Comparison of ENCODE assay signal across 17 cellular contexts in the genomic region with DNA sequence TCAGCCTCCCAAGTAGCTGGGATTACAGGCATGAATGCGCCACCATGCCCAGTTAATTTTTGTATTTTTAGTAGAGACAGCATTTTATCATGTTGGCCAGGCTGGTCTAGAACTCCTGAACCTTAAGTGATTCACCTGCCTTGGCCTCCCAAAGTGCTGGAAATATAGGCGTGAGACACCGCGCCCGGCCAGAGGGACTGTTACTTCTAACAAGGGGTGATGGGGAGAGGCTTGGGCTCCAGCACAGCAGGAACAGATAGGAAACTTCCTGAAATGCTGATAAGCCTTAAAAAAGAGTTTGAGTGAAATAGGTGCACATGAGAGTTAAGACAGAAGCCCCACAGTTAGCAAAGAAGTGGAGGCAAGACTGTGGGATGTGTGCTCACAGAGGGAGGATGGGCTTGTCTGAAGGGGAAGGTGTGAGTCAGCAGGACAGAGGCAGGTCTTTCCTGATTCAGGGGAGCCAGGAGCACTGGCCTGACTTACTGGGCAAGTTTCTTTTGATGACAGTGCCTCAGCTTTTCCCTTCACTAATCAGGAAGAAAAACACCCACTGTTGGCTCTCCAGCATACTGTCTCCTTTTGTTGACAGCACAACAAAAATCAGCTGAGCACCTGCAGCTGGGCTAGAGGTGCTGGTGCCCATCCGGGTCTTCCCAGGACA.
DNase-seq lines count a peak whose midpoint lies in the region; ATAC-seq and TF ChIP-seq lines count a peak whose summit lies in the region.
"Had no signal": no experiment of that assay in that cellular context is flagged by ENCODE, and none has a peak within 500 bp of the region (broad histone marks: within the 10 kb centered on the region; RNA-seq: fewer than 3 reads in every experiment).

No MANE protein-coding gene starts in this region.

- TF ChIP-seq POLR2A in suprapubic skin (IDR thresholded peaks at IDR 0.05) (no peak), tibial nerve (IDR thresholded peaks at IDR 0.05) (no peak)

- H3K4me1 ChIP-seq in RWPE2 (ENCODE audit: insufficient read depth, poor library complexity, severe bottlenecking) (no peaks in the 10 kb centered on the region), foreskin keratinocyte (no peaks in the 10 kb centered on the region), suprapubic skin (peaks cover 2% of the 10 kb centered on the region), tibial nerve (no peaks in the 10 kb centered on the region)
- H3K4me1 ChIP-seq: lower lobe of right lung had no signal

- H3K27me3 ChIP-seq in RWPE2 (ENCODE audit: insufficient read depth, poor library complexity, severe bottlenecking) (no peaks in the 10 kb centered on the region), foreskin keratinocyte (peaks cover 3% of the 10 kb centered on the region), suprapubic skin (no peaks in the 10 kb centered on the region), tibial nerve (no peaks in the 10 kb centered on the region)
- H3K27me3 ChIP-seq: BLaER1 treated with 17β-estradiol and CSF1 and Interleukin-3, amounts not matched to agents 10 nM and 100 nM; ovary had no signal

- H3K9me3 ChIP-seq in RWPE2 (ENCODE audit: severe bottlenecking) (no peaks in the 10 kb centered on the region), suprapubic skin (no peaks in the 10 kb centered on the region), tibial nerve (peaks cover 0 to 16% (median 0%) of the 10 kb centered on the region in 4 donors)
- H3K9me3 ChIP-seq: lower lobe of right lung, ovary had no signal

- no peak for TF ChIP-seq CTCF in RWPE2 (IDR thresholded peaks at IDR 0.05; ENCODE audit: poor library complexity, severe bottlenecking)
- no peak for TF ChIP-seq CTCF in foreskin keratinocyte (conservative IDR thresholded peaks at IDR 0.05)
- no peak for TF ChIP-seq CTCF in suprapubic skin (IDR thresholded peaks at IDR 0.05)
- TF ChIP-seq CTCF in tibial nerve (IDR thresholded peaks at IDR 0.05), result no peak

- TF ChIP-seq EP300 in suprapubic skin (IDR thresholded peaks at IDR 0.05) (no peak), tibial nerve (IDR thresholded peaks at IDR 0.05) (no peak)

- WGBS in suprapubic skin, result 87% methylated on average over 6 of the region's 6 CpGs
- 88 to 93% methylated on average over 6 of the region's 6 CpGs for WGBS in tibial nerve, 2 donors

- ATAC-seq in RWPE2 (ENCODE audit: low read depth) (peak; percentile 87), foreskin keratinocyte (peak; percentile 96), HG03159 (IDR thresholded peaks at IDR 0.05; ENCODE audit: unreplicated experiment) (no peak)
- ATAC-seq: activated T-cell treated with anti-CD3 and anti-CD28 coated beads, Interleukin-2, amount 50 U/mL, for 4 hours; lower lobe of right lung had no signal

- H3K27ac ChIP-seq in RWPE2 (ENCODE audit: poor library complexity, severe bottlenecking), result no peak overlapping the region
- no peak overlapping the region for H3K27ac ChIP-seq in foreskin keratinocyte
- H3K27ac ChIP-seq in suprapubic skin, result peak overlapping the region; percentile 11
- no peak overlapping the region for H3K27ac ChIP-seq in tibial nerve
- H3K27ac ChIP-seq: BLaER1 treated with 17β-estradiol and CSF1 and Interleukin-3, amounts not matched to agents 10 nM and 100 nM; lower lobe of right lung; ovary had no signal

- DNase-seq in SIG-M5 treated with dmso at 0.1 percent for 504 hours (lab: John Stamatoyannopoulos, UW; ENCODE audit: unreplicated experiment) (peak; percentile 35), SIG-M5 (lab: John Stamatoyannopoulos, UW) (no peak), RWPE2 (ENCODE audit: low spot score) (no peak), foreskin keratinocyte (peak; percentile 35 to 74), suprapubic skin (ENCODE audit: low spot score in 2 of 2) (no peak), tibial nerve (ENCODE audit: low spot score in 2 of 2) (no peak), NCI-H510A (lab: John Stamatoyannopoulos, UW) (no peak)
- DNase-seq: 8988T; activated CD4-positive, alpha-beta T cell treated with anti-CD3 and anti-CD28 coated beads, Interleukin-2, amount 10 ng/mL, durations not matched to agents 24 days and 14 days; activated T-cell treated with anti-CD3 and anti-CD28 coated beads, Interleukin-2, amount 50 U/mL, for 4 hours; lower lobe of right lung; NCI-H1436; NCI-H774; ovary; stimulated activated CD4-positive, alpha-beta T cell treated with anti-CD3 and anti-CD28 coated beads, Interleukin-4, amount 100 ng/mL, for 24 hours had no signal

- H3K36me3 ChIP-seq in RWPE2 (ENCODE audit: low read depth) (no peaks in the 10 kb centered on the region), suprapubic skin (no peaks in the 10 kb centered on the region), tibial nerve (no peaks in the 10 kb centered on the region)
- H3K36me3 ChIP-seq: BLaER1 treated with 17β-estradiol and CSF1 and Interleukin-3, amounts not matched to agents 10 nM and 100 nM; lower lobe of right lung; ovary had no signal

- H3K4me3 ChIP-seq in RWPE2 (ENCODE audit: severe bottlenecking), result no peak overlapping the region
- H3K4me3 ChIP-seq in suprapubic skin, result no peak overlapping the region
- H3K4me3 ChIP-seq in tibial nerve, result no peak overlapping the region
- H3K4me3 ChIP-seq: BLaER1 treated with 17β-estradiol and CSF1 and Interleukin-3, amounts not matched to agents 10 nM and 100 nM; lower lobe of right lung; ovary had no signal

Comparison
In these comparisons a context has a peak if more than half of its experiments do, and no peak if none do; other contexts are left out.
1. DNase-seq: peak in SIG-M5 treated with dmso at 0.1 percent for 504 hours (single experiment) and foreskin keratinocyte (2 of 2); none in SIG-M5 (single experiment), RWPE2 (single experiment), suprapubic skin (0 of 2), tibial nerve (0 of 2) and NCI-H510A (single experiment).